19 cellular contexts compared by ENCODE assay signal in the genomic region with DNA sequence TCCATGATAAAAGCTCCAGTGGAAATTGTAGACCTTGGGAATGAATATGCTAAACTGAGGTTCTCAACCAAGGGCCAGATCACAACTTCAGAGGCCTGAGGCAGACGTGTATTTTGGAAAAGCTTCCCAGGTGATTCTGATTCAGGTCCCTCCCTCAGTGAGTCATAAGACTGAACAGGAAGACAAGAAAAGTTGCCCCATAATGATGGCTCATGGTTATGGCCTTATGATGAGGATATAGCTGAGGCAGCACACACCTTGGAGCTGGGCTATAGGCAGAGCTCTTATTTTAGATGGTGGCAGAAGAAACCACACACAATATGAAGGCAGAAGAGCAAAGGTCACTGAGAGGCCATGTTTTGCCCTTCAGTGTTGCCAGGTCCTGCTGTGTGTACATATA. TPM values are rescaled to one million over a fixed set of nuclear protein-coding genes. Genes with fewer than 3 reads are reported as not detected.
A peak's percentile ranks its signal among the peaks of the same experiment; 100 is the strongest.
DNase-seq lines count a peak whose midpoint lies in the region; ATAC-seq, FAIRE-seq and TF ChIP-seq lines count a peak whose summit lies in the region.
"Had no signal": no experiment of that assay in that cellular context is flagged by ENCODE, and none has a peak within 500 bp of the region (broad histone marks: within the 10 kb centered on the region; RNA-seq: fewer than 3 reads in every experiment).

No MANE protein-coding gene starts in this region.

- FAIRE-seq in HepG2 (lab: Jason Lieb, UNC) = no peak
- FAIRE-seq: GM19239 had no signal

- no peak for TF ChIP-seq EP300 in HepG2 (IDR thresholded peaks at IDR 0.05; ENCODE audit: low read depth in 2 of 2, low read length in 2 of 2)
- no peak for TF ChIP-seq EP300 in HepG2 (CRISPR knock-in tag; IDR thresholded peaks at IDR 0.05; ENCODE audit: borderline replicate concordance)

- POLR2A ChIA-PET in HepG2 (lab: Yijun Ruan, JAX) = no interaction called here

- no peak for DNase-seq in HepG2 (ENCODE audit: low spot score)
- no peak for DNase-seq in right lobe of liver
- DNase-seq in RWPE2 (ENCODE audit: low spot score) = no peak
- DNase-seq in fibroblast of villous mesenchyme (ENCODE audit: low read depth) = peak; percentile 24
- DNase-seq in activated effector memory CD4-positive, alpha-beta T cell treated with anti-CD3 and anti-CD28 coated beads, Interleukin-2, amount 50 U/mL, for 16 hours = no peak
- no peak for DNase-seq in stimulated activated CD4-positive, alpha-beta T cell treated with anti-CD3 and anti-CD28 coated beads, Interleukin-4, amount 100 ng/mL, for 24 hours
- DNase-seq: H7, KG1, NCI-H1048, NCI-H1436 treated with DMSO at 0.1 percent for 48 hours, NCI-H2029 treated with DMSO at 0.1 percent for 48 hours, NCI-H510A, Peyer's patch, SHP77 treated with DMSO at 0.1 percent for 48 hours had no signal

- TF ChIP-seq CTCF in HepG2 (CRISPR knock-in tag; IDR thresholded peaks at IDR 0.05) = no peak
- no peak for TF ChIP-seq CTCF in right lobe of liver (IDR thresholded peaks at IDR 0.05)
- TF ChIP-seq CTCF in RWPE2 (IDR thresholded peaks at IDR 0.05; ENCODE audit: poor library complexity, severe bottlenecking) = no peak
- no peak for TF ChIP-seq CTCF in fibroblast of villous mesenchyme (IDR thresholded peaks at IDR 0.05; ENCODE audit: insufficient read depth, low read depth, low read length)

- 71% methylated on average over 1 of the region's 1 CpG for whole genome bisulfite sequencing in HepG2 (ENCODE audit: low lambda C conversion rate)
- WGBS in right lobe of liver (ENCODE audit: insufficient coverage, low coverage, low lambda C conversion rate, missing lambda C conversion rate) = 58% methylated on average over 1 of the region's 1 CpG

- CTCF ChIA-PET in HepG2 (lab: Yijun Ruan, JAX; ENCODE audit: low intra/inter-chr PET ratio, low total read pairs) = no interaction called here

- H4K20me1 ChIP-seq in HepG2 (ENCODE audit: insufficient read depth, low read length) = no peaks in the 10 kb centered on the region

- no peak overlapping the region for H3K4me3 ChIP-seq in HepG2 (replicated peaks in 1 of 3; ENCODE audit: insufficient read depth in 1 of 3, low read depth in 2 of 3, low read length in 3 of 3)
- no peak overlapping the region for H3K4me3 ChIP-seq in right lobe of liver
- no peak overlapping the region for H3K4me3 ChIP-seq in RWPE2 (ENCODE audit: severe bottlenecking)
- H3K4me3 ChIP-seq in fibroblast of villous mesenchyme (ENCODE audit: low read depth, low read length) = no peak overlapping the region
- H3K4me3 ChIP-seq: Peyer's patch had no signal

- H3K27me3 ChIP-seq in HepG2 (ENCODE audit: control insufficient read depth in 1 of 2, insufficient read depth in 2 of 2, low read length in 2 of 2) (no peaks in the 10 kb centered on the region), right lobe of liver (no peaks in the 10 kb centered on the region), RWPE2 (ENCODE audit: insufficient read depth, poor library complexity, severe bottlenecking) (no peaks in the 10 kb centered on the region)
- H3K27me3 ChIP-seq: Peyer's patch had no signal

- no peaks in the 10 kb centered on the region for H3K9me3 ChIP-seq in HepG2 (ENCODE audit: low read length)
- H3K9me3 ChIP-seq in right lobe of liver = no peaks in the 10 kb centered on the region
- no peaks in the 10 kb centered on the region for H3K9me3 ChIP-seq in RWPE2 (ENCODE audit: severe bottlenecking)
- H3K9me3 ChIP-seq: Peyer's patch had no signal

- ATAC-seq in HepG2 (no peak), right lobe of liver (no peak), RWPE2 (ENCODE audit: low read depth) (peak; percentile 99), HG03521 (IDR thresholded peaks at IDR 0.05; ENCODE audit: unreplicated experiment) (no peak), HG02938 (IDR thresholded peaks at IDR 0.05; ENCODE audit: unreplicated experiment) (no peak)

- H3K36me3 ChIP-seq in HepG2 (replicated peaks in 1 of 2; ENCODE audit: control insufficient read depth in 1 of 2, insufficient read depth in 2 of 2, low read length in 2 of 2) (no peaks in the 10 kb centered on the region), right lobe of liver (no peaks in the 10 kb centered on the region), RWPE2 (ENCODE audit: low read depth) (no peaks in the 10 kb centered on the region)
- H3K36me3 ChIP-seq: Peyer's patch had no signal

- TF ChIP-seq POLR2A in HepG2 (IDR thresholded peaks at IDR 0.05; ENCODE audit: insufficient read depth in 1 of 2, low read depth in 2 of 2, low read length in 2 of 2) (no peak), right lobe of liver (IDR thresholded peaks at IDR 0.05) (no peak)

- BruUV-seq in HepG2 (replicated peaks; lab: Mats Ljungman, UMichigan) = no TSS peak

- no peaks in the 10 kb centered on the region for H3K79me2 ChIP-seq in HepG2 (ENCODE audit: insufficient read depth, low read length)

- no peak overlapping the region for H2AFZ ChIP-seq in HepG2 (ENCODE audit: low read length)

- in situ Hi-C loops in HepG2 (cut with HindIII; ENCODE audit: extremely low pct_ligation_motif_present, low pct_unique_long_range_greater_than_20kb) = no loop called here

- H3K4me2 ChIP-seq in HepG2 (ENCODE audit: low read depth, low read length) = no peak overlapping the region

- intact Hi-C loops in HepG2 (cut with micrococcal nuclease; ENCODE audit: unreplicated experiment) = loop anchor here (10.0 kb wide), 1 partner anchor 692 kb away; no protein-coding TSS in a partner anchor
- intact Hi-C loops in right lobe of liver (cut with DNase I) = loop anchor here in 1 of 2 donors (5.0 kb wide), 1 partner anchor 285 kb away; no protein-coding TSS in a partner anchor

- H3K27ac ChIP-seq in HepG2 (ENCODE audit: extremely low read length, insufficient read depth, low read length) (no peak overlapping the region), right lobe of liver (no peak overlapping the region), RWPE2 (ENCODE audit: poor library complexity, severe bottlenecking) (peak overlapping the region; percentile 8)
- H3K27ac ChIP-seq: C4-2B, Peyer's patch had no signal

- H3K9ac ChIP-seq in HepG2 (ENCODE audit: insufficient read depth, low read depth, low read length) = no peak overlapping the region

- TF ChIP-seq RAD21 in HepG2 (CRISPR knock-in tag; IDR thresholded peaks at IDR 0.05) = no peak

- peaks cover 20% of the 10 kb centered on the region for H3K4me1 ChIP-seq in HepG2 (ENCODE audit: insufficient read depth, low read length)
- no peaks in the 10 kb centered on the region for H3K4me1 ChIP-seq in right lobe of liver
- peaks cover 38% of the 10 kb centered on the region for H3K4me1 ChIP-seq in RWPE2 (ENCODE audit: insufficient read depth, poor library complexity, severe bottlenecking)

TF ChIP-seq in HepG2, 621 proteins besides CTCF, POLR2A, EP300 and RAD21 (continues in another document):
- TF ChIP-seq ZNF570 (CRISPR knock-in tag; IDR thresholded peaks at IDR 0.05; ENCODE audit: borderline replicate concordance) (no peak), GZF1 (CRISPR knock-in tag; IDR thresholded peaks at IDR 0.05) (no peak)

RNA-seq across cellular contexts. Expression of a gene that starts 9.6 kb away (rescaled TPM):
- 9.2 and 12.7 TPM in 2 replicates for total RNA-seq in HepG2 (2016; rRNA removed; fragmentation: Illumina TruSeq; extraction: Trizol)
- 1.9 and 2.4 TPM in 2 replicates for total RNA-seq in HepG2 (2016; cell fraction: cytosol; rRNA removed; fragmentation: Illumina TruSeq; extraction: Trizol; ENCODE audit: low read depth)
- 7.7 and 13.3 TPM in 2 replicates for total RNA-seq in HepG2 (2016; cell fraction: insoluble cytoplasmic fraction; rRNA removed; fragmentation: Illumina TruSeq; extraction: Trizol)
- total RNA-seq in HepG2 (2016; cell fraction: membrane; rRNA removed; fragmentation: Illumina TruSeq; extraction: Trizol) = 8.7 TPM in 2 replicates
- 25.0 and 27.3 TPM in 2 replicates for total RNA-seq in HepG2 (2016; cell fraction: nucleus; rRNA removed; fragmentation: Illumina TruSeq; extraction: Trizol)
- polyA plus RNA-seq in HepG2 (2011; rRNA removed) = 3.6 and 4.5 TPM in 2 replicates
- 2.8 and 3.6 TPM in 2 replicates for polyA plus RNA-seq in HepG2 (2011; cell fraction: cytosol; rRNA removed)
- polyA plus RNA-seq in HepG2 (2011; cell fraction: nucleus; rRNA removed) = 4.9 and 6.2 TPM in 2 replicates
- 5.4 and 5.7 TPM in 2 replicates for polyA plus RNA-seq in HepG2 (2012)
- 2.8 TPM in 2 replicates for polyA plus RNA-seq in HepG2 (2016; cell fraction: cytosol; fragmentation: Illumina TruSeq; extraction: Trizol; ENCODE audit: low read depth)
- polyA plus RNA-seq in HepG2 (2016; cell fraction: insoluble cytoplasmic fraction; fragmentation: Illumina TruSeq; extraction: Trizol; ENCODE audit: low read depth) = 13.7 and 15.0 TPM in 2 replicates
- polyA plus RNA-seq in HepG2 (2016; cell fraction: membrane; fragmentation: Illumina TruSeq; extraction: Trizol; ENCODE audit: low read depth) = 7.6 and 7.7 TPM in 2 replicates
- 30.8 and 33.8 TPM in 2 replicates for polyA plus RNA-seq in HepG2 (2016; cell fraction: nucleus; fragmentation: Illumina TruSeq; extraction: Trizol; ENCODE audit: insufficient read depth, low read depth)
- polyA minus RNA-seq in HepG2 (2011; rRNA and poly(A)+ RNA removed; ENCODE audit: low replicate concordance) = 9.6 and 50.4 TPM in 2 replicates
- 5.2 and 6.2 TPM in 2 replicates for polyA minus RNA-seq in HepG2 (2011; cell fraction: cytosol; rRNA and poly(A)+ RNA removed)
- polyA minus RNA-seq in HepG2 (2011; cell fraction: nucleus; rRNA and poly(A)+ RNA removed) = 12.5 and 14.8 TPM in 2 replicates
- 1 to 10 TPM; 1.1 to 4.1 (median 2.9) TPM for total RNA-seq in right lobe of liver
- 188 and 206 TPM in 2 replicates for total RNA-seq in fibroblast of villous mesenchyme

RNA-seq across cellular contexts. Expression of a gene that starts 48.1 kb away (rescaled TPM):
- total RNA-seq in HepG2 (2016; rRNA removed; fragmentation: Illumina TruSeq; extraction: Trizol) = not detected in 2 replicates
- not detected in 2 replicates for total RNA-seq in HepG2 (2016; cell fraction: cytosol; rRNA removed; fragmentation: Illumina TruSeq; extraction: Trizol; ENCODE audit: low read depth)
- not detected in 2 replicates for total RNA-seq in HepG2 (2016; cell fraction: insoluble cytoplasmic fraction; rRNA removed; fragmentation: Illumina TruSeq; extraction: Trizol)
- total RNA-seq in HepG2 (2016; cell fraction: membrane; rRNA removed; fragmentation: Illumina TruSeq; extraction: Trizol) = not detected in 2 replicates
- not detected in 2 replicates for total RNA-seq in HepG2 (2016; cell fraction: nucleus; rRNA removed; fragmentation: Illumina TruSeq; extraction: Trizol)
- not detected in 2 replicates for polyA plus RNA-seq in HepG2 (2011; rRNA removed)
- polyA plus RNA-seq in HepG2 (2011; cell fraction: cytosol; rRNA removed) = not detected in 2 replicates
- not detected in 2 replicates for polyA plus RNA-seq in HepG2 (2011; cell fraction: nucleus; rRNA removed)
- not detected in 2 replicates for polyA plus RNA-seq in HepG2 (2012)
- not detected in 2 replicates for polyA plus RNA-seq in HepG2 (2016; cell fraction: cytosol; fragmentation: Illumina TruSeq; extraction: Trizol; ENCODE audit: low read depth)
- polyA plus RNA-seq in HepG2 (2016; cell fraction: insoluble cytoplasmic fraction; fragmentation: Illumina TruSeq; extraction: Trizol; ENCODE audit: low read depth) = not detected in 2 replicates
- not detected in 2 replicates for polyA plus RNA-seq in HepG2 (2016; cell fraction: membrane; fragmentation: Illumina TruSeq; extraction: Trizol; ENCODE audit: low read depth)
- polyA plus RNA-seq in HepG2 (2016; cell fraction: nucleus; fragmentation: Illumina TruSeq; extraction: Trizol; ENCODE audit: insufficient read depth, low read depth) = not detected in 2 replicates
- polyA minus RNA-seq in HepG2 (2011; rRNA and poly(A)+ RNA removed; ENCODE audit: low replicate concordance) = not detected in 2 replicates
- polyA minus RNA-seq in HepG2 (2011; cell fraction: cytosol; rRNA and poly(A)+ RNA removed) = not detected in 2 replicates
- not detected in 2 replicates for polyA minus RNA-seq in HepG2 (2011; cell fraction: nucleus; rRNA and poly(A)+ RNA removed)
- total RNA-seq in right lobe of liver = not detected
- total RNA-seq in fibroblast of villous mesenchyme = under 0.01 and 0.32 TPM in 2 replicates
- total RNA-seq: A673, H7, Peyer's patch had no signal
